8 cellular contexts compared by ENCODE assay signal in the genomic region with DNA sequence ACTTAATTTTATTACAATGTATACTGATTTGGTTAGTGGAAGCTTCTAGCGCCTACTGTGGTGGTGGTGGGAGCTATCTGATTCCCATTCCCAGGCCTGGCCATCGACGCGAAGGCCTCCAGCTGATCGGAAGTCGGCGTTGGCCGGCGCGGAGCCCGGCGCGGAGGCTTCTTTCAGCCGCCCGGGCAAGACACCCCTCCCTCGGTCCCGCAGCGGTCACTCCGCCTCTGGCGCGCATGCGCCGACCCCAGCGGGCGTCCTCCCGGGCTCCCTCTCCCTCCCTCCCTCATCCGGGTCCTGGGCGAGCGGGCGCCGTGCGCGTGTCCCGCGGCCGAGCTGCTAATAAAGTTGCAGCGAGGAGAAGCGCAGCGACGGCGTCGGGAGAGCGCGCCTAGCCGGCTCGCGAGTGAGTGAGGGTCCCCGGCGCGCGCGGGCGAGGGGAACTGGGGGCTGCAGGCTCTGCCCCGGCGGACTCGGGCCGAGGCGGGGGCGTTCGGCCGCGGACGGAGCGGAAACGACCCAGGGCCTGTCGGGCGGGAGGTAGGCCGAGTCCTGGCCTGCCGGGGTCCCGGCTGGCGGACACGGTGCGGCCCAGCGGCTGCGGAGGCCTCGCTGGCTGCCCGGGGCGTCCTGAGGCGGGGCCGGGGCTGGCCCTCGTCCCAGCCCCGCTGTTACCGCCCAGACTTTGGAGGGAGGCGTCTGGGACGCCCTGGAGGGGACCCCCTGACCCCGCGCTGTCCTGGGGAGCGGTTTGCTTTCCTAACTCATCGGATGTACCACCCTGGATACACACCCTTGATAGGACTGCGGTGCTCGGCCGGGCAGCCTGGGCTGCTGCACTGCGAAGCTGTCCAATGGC. TPM values are rescaled to one million over a fixed set of nuclear protein-coding genes. Genes with fewer than 3 reads are reported as not detected.
DNase-seq lines count a peak whose midpoint lies in the region; ATAC-seq and TF ChIP-seq lines count a peak whose summit lies in the region.

SMAD5 (plus strand) TSS at position 289 of the 859 bp plus-strand sequence. CDS start 20,916 bp downstream, outside the sequence.

- H3K27ac ChIP-seq in HUES48 (ENCODE audit: low read depth, low read length) = peak within 1 kb of the TSS; percentile 92
- H3K27ac ChIP-seq in OCI-LY3 (ENCODE audit: low read length) = peak within 1 kb of the TSS; percentile 21; the same call in 1 of the 2 replicates
- peak within 1 kb of the TSS; percentile 89 for H3K27ac ChIP-seq in epithelial cell of prostate

- H3K79me2 ChIP-seq in OCI-LY3 (ENCODE audit: low read length) = peaks cover 49% of the 10 kb centered on the region

- ATAC-seq in GM21390 (IDR thresholded peaks at IDR 0.05; ENCODE audit: unreplicated experiment) (peak; percentile 91), mucosa of descending colon (peak; percentile 97)

- TF ChIP-seq CTCF in OCI-LY3 (IDR thresholded peaks at IDR 0.05; ENCODE audit: low read depth, low read length) (no peak), mucosa of descending colon (IDR thresholded peaks at IDR 0.05) (no peak)

- H3K4me3 ChIP-seq in HUES48 (ENCODE audit: low read depth, low read length) (peak within 1 kb of the TSS; percentile 92), OCI-LY3 (ENCODE audit: low read length) (peak within 1 kb of the TSS; percentile 96), mucosa of descending colon (peak within 1 kb of the TSS; percentile 60)

- H3K4me1 ChIP-seq in HUES48 (ENCODE audit: control insufficient read depth, insufficient read depth, low read length) (peaks cover 10% of the 10 kb centered on the region), OCI-LY3 (ENCODE audit: low read length) (peaks cover 4% of the 10 kb centered on the region; the same call in 1 of the 2 replicates), mucosa of descending colon (ENCODE audit: low read depth) (peaks cover 20% of the 10 kb centered on the region)

- H3K27me3 ChIP-seq in HUES48 (ENCODE audit: control insufficient read depth, insufficient read depth, low read length) = no peaks in the 10 kb centered on the region; the same call in 1 of the 2 replicates
- H3K27me3 ChIP-seq in OCI-LY3 (ENCODE audit: low read depth, low read length) = peaks cover 28% of the 10 kb centered on the region

- H3K9me3 ChIP-seq in HUES48 (ENCODE audit: control insufficient read depth, insufficient read depth, low read length) (no peaks in the 10 kb centered on the region), OCI-LY3 (ENCODE audit: insufficient read depth, low read length) (no peaks in the 10 kb centered on the region), mucosa of descending colon (no peaks in the 10 kb centered on the region)

- H3K4me2 ChIP-seq in OCI-LY3 (ENCODE audit: low read length) = peak within 1 kb of the TSS; percentile 99

- peak within 1 kb of the TSS; percentile 90 for H3K9ac ChIP-seq in HUES48 (ENCODE audit: low read depth, low read length)
- H3K9ac ChIP-seq in OCI-LY3 (ENCODE audit: low read length) = peak within 1 kb of the TSS; percentile 85

- peaks cover 26% of the 10 kb centered on the region for H4K20me1 ChIP-seq in OCI-LY3 (ENCODE audit: insufficient read depth, low read length)

- H3K36me3 ChIP-seq in HUES48 (ENCODE audit: control insufficient read depth, insufficient read depth, low read length) (no peaks in the 10 kb centered on the region), OCI-LY3 (replicated peaks; ENCODE audit: low read depth, low read length) (no peaks in the 10 kb centered on the region), mucosa of descending colon (ENCODE audit: low read depth) (no peaks in the 10 kb centered on the region)

- H2AFZ ChIP-seq in OCI-LY3 (ENCODE audit: low read depth, low read length) = peak within 1 kb of the TSS; percentile 94

- intact Hi-C loops in mucosa of descending colon (cut with DNase I, micrococcal nuclease) = no loop called here

- DNase-seq in D341Med (ENCODE audit: low spot score) (peak; percentile 97), activated T-cell treated with anti-CD3 and anti-CD28 coated beads for 4 hours (peak; percentile 38), epithelial cell of prostate (ENCODE audit: low read depth, low spot score) (peak; percentile 67), mucosa of descending colon (peak; percentile 93 to 97 (median 96))
- peak; percentile 57 to 58 for DNase-seq in stimulated activated CD8-positive, alpha-beta memory T cell treated with anti-CD3 and anti-CD28 coated beads, Interleukin-4, amount 100 ng/mL, for 1 hour (ENCODE audit: low read depth in 2 of 2, low spot score in 1 of 2)

RNA-seq across cellular contexts. Expression of gene SMAD5, which starts in this region (rescaled TPM):
- total RNA-seq in mucosa of descending colon = 10 to 100 TPM; 39.7 to 79.8 (median 42.0) TPM

Comparison
In these comparisons a context has a peak if more than half of its experiments do, and no peak if none do; other contexts are left out.
1. Peak in every context shown above with its lines: DNase-seq, ATAC-seq, H3K4me3 ChIP-seq and H3K27ac ChIP-seq.
2. DNase-seq: peak in every context shown above with its lines; median percentile 97 in D341Med; 96 in mucosa of descending colon; 67 in epithelial cell of prostate; 58 in stimulated activated CD8-positive, alpha-beta memory T cell treated with anti-CD3 and anti-CD28 coated beads, Interleukin-4, amount 100 ng/mL, for 1 hour; 38 in activated T-cell treated with anti-CD3 and anti-CD28 coated beads for 4 hours.
3. H3K27ac ChIP-seq: peak in every context shown above with its lines; median percentile 92 in HUES48; 89 in epithelial cell of prostate; 21 in OCI-LY3.